Comparison of ENCODE assay signal across 9 cellular contexts in genomic region chr5:141821430-141821925, GRCh38. TPM values are rescaled to one million over a fixed set of nuclear protein-coding genes. Genes with fewer than 3 reads are reported as not detected.
DNase-seq lines count a peak whose midpoint lies in the region; ATAC-seq, FAIRE-seq and TF ChIP-seq lines count a peak whose summit lies in the region.
"Had no signal": no experiment of that assay in that cellular context is flagged by ENCODE, and none has a peak within 500 bp of the region (broad histone marks: within the 10 kb centered on the region; RNA-seq: fewer than 3 reads in every experiment).

No MANE protein-coding gene starts in this region.

- H3K36me3 ChIP-seq in heart right ventricle = no peaks in the 10 kb centered on the region
- H3K36me3 ChIP-seq in small intestine (ENCODE audit: control insufficient read depth in 2 of 2, insufficient read depth in 2 of 2, low read length in 2 of 2) = no peaks in the 10 kb centered on the region

- H3K4me1 ChIP-seq in heart right ventricle (peaks cover 4 to 51% (median 23%) of the 10 kb centered on the region in 9 donors), small intestine (ENCODE audit: control insufficient read depth in 2 of 2, insufficient read depth in 1 of 2, low read depth in 1 of 2, low read length in 1 of 2) (no peaks in the 10 kb centered on the region)

- in situ Hi-C loops in astrocyte of the cerebellum (cut with HindIII; ENCODE audit: low sequenced_read_pairs) = loop anchor here (5.0 kb wide), 1 partner anchor 91 kb away; no protein-coding TSS in a partner anchor

- peak overlapping the region; percentile 23 to 72 (median 62) for H3K27ac ChIP-seq in heart right ventricle
- peak overlapping the region in 1 of 2 donors; percentile 87 for H3K27ac ChIP-seq in small intestine (ENCODE audit: low read depth in 1 of 2, low read length in 1 of 2)

- ATAC-seq in heart right ventricle = peak in 4 of 8 donors; percentile 13 to 32 (median 20)
- no peak for ATAC-seq in Right ventricle myocardium superior (ENCODE audit: poor library complexity)
- no peak for ATAC-seq in GM21515 (IDR thresholded peaks at IDR 0.05; ENCODE audit: unreplicated experiment)

- intact Hi-C loops in heart right ventricle (cut with DNase I) = loop anchor here in 1 of 10 donors (10.0 kb wide), 1 partner anchor 117 kb away; no protein-coding TSS in a partner anchor
- intact Hi-C loops in Right ventricle myocardium superior (cut with DNase I) = no loop called here

- H3K9me3 ChIP-seq in heart right ventricle (no peaks in the 10 kb centered on the region), small intestine (ENCODE audit: control insufficient read depth, low read depth) (no peaks in the 10 kb centered on the region)

- H3K4me3 ChIP-seq in heart right ventricle (no peak overlapping the region), astrocyte of the cerebellum (ENCODE audit: low read depth, low read length) (no peak overlapping the region), small intestine (ENCODE audit: low read depth in 1 of 2, low read length in 2 of 2) (no peak overlapping the region)

- FAIRE-seq in small intestine (lab: Jason Lieb, UNC) = no peak

- 69 to 72% methylated on average over 3 of the region's 3 CpGs for WGBS in heart right ventricle, 2 donors
- WGBS in small intestine, 3 donors = 66 to 97% (median 67%) methylated on average over 3 of the region's 3 CpGs

- DNase-seq in heart right ventricle (no peak), Right ventricle myocardium superior (no peak), astrocyte of the cerebellum (ENCODE audit: low read depth) (peak; percentile 11), inferior parietal cortex (ENCODE audit: extremely low spot score) (peak; percentile 84), SKM-1 (lab: John Stamatoyannopoulos, UW; ENCODE audit: unreplicated experiment) (no peak), small intestine (no peak), Kasumi-1 (lab: John Stamatoyannopoulos, UW) (no peak)
- DNase-seq: naive B cell had no signal

- H3K27me3 ChIP-seq in heart right ventricle (peaks cover 0 to 5% (median 0%) of the 10 kb centered on the region in 7 donors), small intestine (ENCODE audit: control insufficient read depth in 2 of 2, insufficient read depth in 2 of 2, low read length in 2 of 2) (no peaks in the 10 kb centered on the region)

- TF ChIP-seq CTCF in heart right ventricle (IDR thresholded peaks at IDR 0.05) (no peak), astrocyte of the cerebellum (IDR thresholded peaks at IDR 0.05; ENCODE audit: low read depth, low read length, missing control alignments) (no peak)

RNA-seq across cellular contexts. Expression of gene PCDH1, which starts 56.7 kb away (rescaled TPM):
- 10 to 100 TPM in 9 of 10 donors, 1 to 10 TPM in 1; 8.4 to 45.8 (median 17.9) TPM for total RNA-seq in heart right ventricle
- 10 to 100 TPM; 16.2 to 21.6 TPM for polyA plus RNA-seq in heart right ventricle
- 15.8 TPM for total RNA-seq in Right ventricle myocardium superior
- polyA plus RNA-seq in small intestine = 10 to 100 TPM; 15.7 to 43.9 (median 15.9) TPM

Comparison
In these comparisons a context has a peak if more than half of its experiments do, and no peak if none do; other contexts are left out.
1. DNase-seq: peak in astrocyte of the cerebellum (single experiment) and inferior parietal cortex (single experiment); none in heart right ventricle (0 of 2), Right ventricle myocardium superior (single experiment), SKM-1 (single experiment), small intestine (single experiment) and Kasumi-1 (0 of 2).